ENCODE assay signal across 8 cellular contexts in genomic region chr9:129496187-129497063, GRCh38.
A peak's percentile ranks its signal among the peaks of the same experiment; 100 is the strongest.
DNase-seq lines count a peak whose midpoint lies in the region; ATAC-seq, FAIRE-seq and TF ChIP-seq lines count a peak whose summit lies in the region.

No MANE protein-coding gene starts in this region.

- FAIRE-seq in RCC 7860 (lab: Jason Lieb, UNC) = peak; percentile 82

- DNase-seq in C1 segment of cervical spinal cord (lab: John Stamatoyannopoulos, UW) = peak in 13 of 14 donors; percentile 72 to 94 (median 86)
- DNase-seq in HUDEP-2 (lab: John Stamatoyannopoulos, UW; ENCODE audit: unreplicated experiment in 76 of 76) = peak in 73 of 76 experiments; percentile 6 to 83 (median 68)
- peak; percentile 88 for DNase-seq in RCC 7860 (ENCODE audit: low spot score)
- DNase-seq in activated T-helper 9 cell treated with anti-CD3 and anti-CD28 coated beads, Interleukin-2, amount 50 U/mL, for 16 hours (ENCODE audit: low read depth) = peak; percentile 80
- peak; percentile 96 for DNase-seq in fibroblast of lung (ENCODE audit: low read depth in 2 of 2)
- peak; percentile 38 for DNase-seq in naive B cell
- DNase-seq in stimulated activated CD8-positive, alpha-beta memory T cell treated with anti-CD3 and anti-CD28 coated beads, Interleukin-7, amount 100 ng/mL, for 1 hour (ENCODE audit: low read depth in 2 of 2) = peak; percentile 62 to 67

- peak overlapping the region in 4 of 6 donors; percentile 49 to 78 (median 76) for H3K27ac Mint-ChIP-seq in naive B cell

- H3K9ac ChIP-seq in fibroblast of lung (ENCODE audit: insufficient read depth, low read length) = peak overlapping the region; percentile 89

- no peaks in the 10 kb centered on the region for H4K20me1 ChIP-seq in fibroblast of lung (ENCODE audit: control insufficient read depth, extremely low read depth, insufficient read depth, low read length)

- peak overlapping the region; percentile 96 for H3K4me2 ChIP-seq in fibroblast of lung (ENCODE audit: extremely low read depth, insufficient read depth, low read length)

- peak overlapping the region; percentile 7 for H2AFZ ChIP-seq in fibroblast of lung (ENCODE audit: low read length)

- peak overlapping the region; percentile 54 to 72 (median 64) for H3K4me3 ChIP-seq in fibroblast of lung (replicated peaks in 1 of 4; ENCODE audit: control extremely low read depth in 1 of 4, insufficient read depth in 1 of 4, low read depth in 3 of 4, low read length in 4 of 4)

- peaks cover 4% of the 10 kb centered on the region for H3K79me2 ChIP-seq in fibroblast of lung (ENCODE audit: control insufficient read depth, insufficient read depth, low read length)

- H3K4me3 Mint-ChIP-seq in naive B cell = peak overlapping the region; percentile 38 to 88 (median 76)

- peaks cover 34% of the 10 kb centered on the region for H3K4me1 ChIP-seq in fibroblast of lung (ENCODE audit: control insufficient read depth, extremely low read depth, insufficient read depth, low read length)

- H3K36me3 ChIP-seq in fibroblast of lung (ENCODE audit: control insufficient read depth, insufficient read depth, low read length) = no peaks in the 10 kb centered on the region

- peaks cover 0 to 1% (median 0%) of the 10 kb centered on the region in 7 donors for H3K9me3 Mint-ChIP-seq in naive B cell

- no peaks in the 10 kb centered on the region for H3K27me3 ChIP-seq in fibroblast of lung (ENCODE audit: control insufficient read depth, insufficient read depth, low read length)

- TF ChIP-seq CTCF in fibroblast of lung (conservative IDR thresholded peaks at IDR 0.05 in 1 of 2, IDR thresholded peaks at IDR 0.05 in 1 of 2; ENCODE audit: low read depth in 1 of 2, low read length in 2 of 2) = no peak

- peak overlapping the region; percentile 97 for H3K27ac ChIP-seq in fibroblast of lung (ENCODE audit: insufficient read depth, low read length)

- no peaks in the 10 kb centered on the region for H3K9me3 ChIP-seq in fibroblast of lung (ENCODE audit: control insufficient read depth, insufficient read depth, low read depth, low read length)

- ATAC-seq in naive B cell (ENCODE audit: low read depth in 2 of 2) = peak; percentile 71 to 73
- ATAC-seq in GM21528 (IDR thresholded peaks at IDR 0.05; ENCODE audit: low FRiP score, unreplicated experiment) = no peak

- H3K27me3 Mint-ChIP-seq in naive B cell = peaks cover 6 to 42% (median 29%) of the 10 kb centered on the region in 3 donors

- H3K36me3 Mint-ChIP-seq in naive B cell = peaks cover 0 to 8% of the 10 kb centered on the region in 2 donors

- peaks cover 4 to 12% (median 6%) of the 10 kb centered on the region in 3 donors for H3K4me1 Mint-ChIP-seq in naive B cell

Comparison
In these comparisons a context has a peak if more than half of its experiments do, and no peak if none do; other contexts are left out.
1. DNase-seq: peak in every context shown above with its lines; median percentile 96 in fibroblast of lung; 88 in RCC 7860; 86 in C1 segment of cervical spinal cord; 80 in activated T-helper 9 cell treated with anti-CD3 and anti-CD28 coated beads, Interleukin-2, amount 50 U/mL, for 16 hours; 68 in HUDEP-2; 64 in stimulated activated CD8-positive, alpha-beta memory T cell treated with anti-CD3 and anti-CD28 coated beads, Interleukin-7, amount 100 ng/mL, for 1 hour; 38 in naive B cell.